In the genomic region with DNA sequence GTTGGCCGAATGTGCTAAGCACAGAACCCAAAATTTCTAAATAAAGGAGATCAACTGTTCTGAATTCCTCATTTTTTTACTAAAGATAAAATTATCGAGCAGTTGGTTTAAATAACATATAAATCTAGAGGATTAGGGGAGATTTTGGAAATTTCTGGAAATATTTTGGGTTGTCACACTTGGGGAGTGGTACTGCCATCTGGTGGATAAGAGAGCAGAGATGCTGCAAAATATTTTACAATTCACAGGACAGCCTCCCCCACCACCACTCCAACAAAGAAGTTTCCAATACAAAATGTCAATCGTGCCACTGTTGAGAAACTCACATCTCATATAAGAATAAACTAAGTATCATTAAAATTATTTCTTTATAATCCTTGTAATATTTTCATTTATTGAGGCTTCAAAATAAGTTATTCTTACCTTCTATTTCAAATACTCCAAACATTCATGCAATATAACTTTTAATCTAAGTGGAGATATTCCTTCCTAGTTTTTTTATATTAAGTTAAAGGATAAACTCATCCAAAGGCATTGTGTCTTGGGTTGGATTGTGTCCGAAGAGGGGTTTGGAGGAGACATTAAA, we compare ENCODE assay signal across 8 cellular contexts. TPM values are rescaled to one million over a fixed set of nuclear protein-coding genes. Genes with fewer than 3 reads are reported as not detected.
A peak's percentile ranks its signal among the peaks of the same experiment; 100 is the strongest.
DNase-seq lines count a peak whose midpoint lies in the region; ATAC-seq lines count a peak whose summit lies in the region.

No MANE protein-coding gene starts in this region.

- H3K36me3 Mint-ChIP-seq in effector memory CD8-positive, alpha-beta T cell (ENCODE audit: insufficient read depth): peaks cover 4% of the 10 kb centered on the region

- no peaks in the 10 kb centered on the region for H3K79me1 ChIP-seq in mesenchymal stem cell (replicated peaks; ENCODE audit: low read length, poor library complexity, severe bottlenecking)

- H2BK15ac ChIP-seq in mesenchymal stem cell (ENCODE audit: low read depth, poor library complexity, severe bottlenecking): no peak overlapping the region

- ATAC-seq in GM18517 (IDR thresholded peaks at IDR 0.05; ENCODE audit: unreplicated experiment) (no peak), GM18502 (IDR thresholded peaks at IDR 0.05; ENCODE audit: poor library complexity, unreplicated experiment) (no peak)
- ATAC-seq in effector memory CD8-positive, alpha-beta T cell (replicated peaks): no peak

- DNase-seq in EH (ENCODE audit: low read depth) (peak; percentile 18), MV-4-11 (lab: John Stamatoyannopoulos, UW) (peak; percentile 11), dermis blood vessel endothelial cell (peak; percentile 65), mesenchymal stem cell (peak; percentile 41), NCI-H128 (lab: John Stamatoyannopoulos, UW; ENCODE audit: unreplicated experiment) (no peak)
- DNase-seq in effector memory CD8-positive, alpha-beta T cell: no peak

- no peak overlapping the region for H4K8ac ChIP-seq in mesenchymal stem cell (ENCODE audit: low read length)

- peaks cover 32 to 46% of the 10 kb centered on the region in 2 donors for H3K27me3 Mint-ChIP-seq in effector memory CD8-positive, alpha-beta T cell

- no peak overlapping the region for H3K27ac Mint-ChIP-seq in effector memory CD8-positive, alpha-beta T cell

- peak overlapping the region; percentile 40 for H3K9ac ChIP-seq in mesenchymal stem cell (ENCODE audit: low read length)

- H2BK120ac ChIP-seq in mesenchymal stem cell (ENCODE audit: low read depth, low read length): no peak overlapping the region

- no CpG with 5 or more reads among the region's 4 CpGs for WGBS in mesenchymal stem cell

- no peak overlapping the region for H3K4ac ChIP-seq in mesenchymal stem cell (ENCODE audit: low read depth in 1 of 2, low read length in 2 of 2)

- H3K4me1 ChIP-seq in mesenchymal stem cell (ENCODE audit: control insufficient read depth, insufficient read depth, low read depth, low read length): no peaks in the 10 kb centered on the region

- H2BK12ac ChIP-seq in mesenchymal stem cell (ENCODE audit: low read length in 2 of 2): no peak overlapping the region

- H3K9me3 Mint-ChIP-seq in effector memory CD8-positive, alpha-beta T cell: peaks cover 0 to 2% of the 10 kb centered on the region in 2 donors

- no peak overlapping the region for H3K4me2 ChIP-seq in mesenchymal stem cell (ENCODE audit: low read length, poor library complexity, severe bottlenecking)

- H3K23ac ChIP-seq in mesenchymal stem cell (ENCODE audit: low read length in 2 of 2): no peak overlapping the region

- no peaks in the 10 kb centered on the region for H3K4me1 Mint-ChIP-seq in effector memory CD8-positive, alpha-beta T cell (ENCODE audit: low read depth in 2 of 2)

- H3K9me3 ChIP-seq in mesenchymal stem cell (ENCODE audit: control insufficient read depth, low read length): peaks cover 4% of the 10 kb centered on the region

- peaks cover 0 to 39% of the 10 kb centered on the region in 2 experiments for H3K36me3 ChIP-seq in mesenchymal stem cell (ENCODE audit: control insufficient read depth in 1 of 2, insufficient read depth in 2 of 2, low read depth in 1 of 2, low read length in 2 of 2)

- H3K27ac ChIP-seq in mesenchymal stem cell (ENCODE audit: low read length, poor library complexity, severe bottlenecking): no peak overlapping the region

- no peak overlapping the region for H2AK5ac ChIP-seq in mesenchymal stem cell (ENCODE audit: low read length, severe bottlenecking)

- no peaks in the 10 kb centered on the region for H3K27me3 ChIP-seq in mesenchymal stem cell (ENCODE audit: control insufficient read depth in 1 of 2, insufficient read depth in 1 of 2, low read length in 2 of 2)

- no peak overlapping the region for H3K18ac ChIP-seq in mesenchymal stem cell (ENCODE audit: low read depth in 1 of 2, low read length in 2 of 2)

- H4K91ac ChIP-seq in mesenchymal stem cell (ENCODE audit: low read length): no peak overlapping the region

- H2AFZ ChIP-seq in mesenchymal stem cell (ENCODE audit: low read depth, low read length): no peak overlapping the region

- no peak overlapping the region for H3K14ac ChIP-seq in mesenchymal stem cell (ENCODE audit: low read length in 2 of 2)

- H3K4me3 Mint-ChIP-seq in effector memory CD8-positive, alpha-beta T cell: no peak overlapping the region

- no peak overlapping the region for H3K4me3 ChIP-seq in mesenchymal stem cell (ENCODE audit: insufficient read depth in 1 of 2, low read depth in 1 of 2, low read length in 2 of 2)

- no peak overlapping the region for H2BK5ac ChIP-seq in mesenchymal stem cell (ENCODE audit: low read depth, low read length, poor library complexity, severe bottlenecking)

RNA-seq across cellular contexts. Expression of a gene that starts 17.0 kb away (rescaled TPM):
- under 0.01 and 0.19 TPM in 2 replicates for total RNA-seq in dermis blood vessel endothelial cell
- 1.0 TPM for polyA plus RNA-seq in mesenchymal stem cell (2013, experiment 1 of 2)
- 0.77 TPM for polyA plus RNA-seq in mesenchymal stem cell (2013, experiment 2 of 2)

Comparison
In these comparisons a context has a peak if more than half of its experiments do, and no peak if none do; other contexts are left out.
1. DNase-seq: peak in EH (single experiment), MV-4-11 (single experiment), dermis blood vessel endothelial cell (single experiment) and mesenchymal stem cell (single experiment); none in NCI-H128 (single experiment) and effector memory CD8-positive, alpha-beta T cell (0 of 3).